Comparison of ENCODE assay signal across 8 cellular contexts in the genomic region with DNA sequence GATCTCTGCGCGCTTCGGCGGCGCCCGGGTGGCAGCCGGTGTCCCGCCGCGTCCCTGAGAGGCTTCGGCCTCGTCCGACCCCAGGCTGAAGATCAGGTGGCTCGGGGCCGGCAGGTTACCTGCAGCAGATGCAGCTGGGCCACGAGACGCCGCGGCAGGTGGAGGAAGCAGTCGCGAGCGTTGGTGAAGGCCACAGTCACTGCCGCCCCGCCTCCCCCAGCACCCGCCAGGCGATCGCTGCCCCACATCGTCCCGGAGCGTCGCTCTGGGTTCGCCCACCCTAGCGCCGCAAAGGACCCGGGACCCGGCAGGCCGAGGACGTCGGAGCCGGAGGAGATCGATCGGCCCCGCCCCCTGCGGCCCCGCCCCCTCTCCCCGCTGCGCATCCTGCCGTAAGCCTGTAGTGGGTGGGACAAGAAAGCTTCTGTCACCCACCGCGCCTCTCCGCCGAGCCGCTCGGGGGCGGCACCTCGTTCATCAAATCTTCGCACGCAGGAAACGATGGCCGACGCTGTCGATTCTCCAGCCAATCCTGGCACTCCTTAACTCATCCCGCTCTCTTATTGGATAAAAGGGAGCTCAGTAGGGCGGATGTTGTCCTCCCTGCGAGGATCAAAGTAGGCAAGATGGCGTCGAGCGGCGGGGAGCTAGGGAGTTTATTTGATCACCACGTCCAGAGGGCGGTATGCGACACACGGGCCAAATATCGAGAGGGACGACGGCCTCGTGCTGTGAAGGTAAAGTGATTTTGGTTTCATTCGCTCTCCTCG. TPM values are rescaled to one million over a fixed set of nuclear protein-coding genes. Genes with fewer than 3 reads are reported as not detected.
A peak's percentile ranks its signal among the peaks of the same experiment; 100 is the strongest.
DNase-seq lines count a peak whose midpoint lies in the region; ATAC-seq, FAIRE-seq and TF ChIP-seq lines count a peak whose summit lies in the region.

TSS of gene PEX1 (minus strand) at position 333 of the 770 bp plus-strand sequence. CDS start at position 248, 85 bp downstream.
TSS of gene RBM48 (plus strand) at position 608 of the 770 bp plus-strand sequence. CDS start at position 627, 19 bp downstream.

- intact Hi-C loops in kidney (cut with DNase I): no loop called here

- no peaks in the 10 kb centered on the region for H3K9me3 Mint-ChIP-seq in chondrocyte (ENCODE audit: low read depth)

- H3K4me1 ChIP-seq in kidney (ENCODE audit: control insufficient read depth in 1 of 2, insufficient read depth in 1 of 2, low read depth in 1 of 2, low read length in 2 of 2): peaks cover 6 to 7% of the 10 kb centered on the region in 2 donors

- peak; percentile 94 for ATAC-seq in HG03442 (IDR thresholded peaks at IDR 0.05; ENCODE audit: unreplicated experiment)

- peak; percentile 95 for FAIRE-seq in kidney (lab: Jason Lieb, UNC)

- H3K27ac Mint-ChIP-seq in chondrocyte (ENCODE audit: unreplicated experiment): peak within 1 kb of the TSS; percentile 98

- peak within 1 kb of the TSS; percentile 89 for H3K4me3 ChIP-seq in BJ (ENCODE audit: low read depth, low read length)
- peak within 1 kb of the TSS; percentile 98 to 100 for H3K4me3 ChIP-seq in kidney (ENCODE audit: low read length in 2 of 2)

- H3K4me3 Mint-ChIP-seq in chondrocyte (ENCODE audit: unreplicated experiment): peak within 1 kb of the TSS; percentile 91

- CTCF ChIA-PET in BJ (lab: Yijun Ruan, JAX): interaction anchor here (0.9 kb wide), 1 partner anchor 67 kb away, joined by 3 read pairs; no protein-coding TSS in a partner anchor

- H3K36me3 ChIP-seq in BJ (ENCODE audit: control insufficient read depth, insufficient read depth, low read length): peaks cover 2% of the 10 kb centered on the region
- H3K36me3 ChIP-seq in kidney (ENCODE audit: control insufficient read depth in 1 of 2, insufficient read depth in 2 of 2, low read length in 2 of 2): peaks cover 12 to 21% of the 10 kb centered on the region in 2 donors

- H3K27me3 ChIP-seq in BJ (ENCODE audit: control insufficient read depth, insufficient read depth, low read length): no peaks in the 10 kb centered on the region

- no peaks in the 10 kb centered on the region for H3K9me3 ChIP-seq in kidney (ENCODE audit: control insufficient read depth in 1 of 2, low read length in 2 of 2)

- peak within 1 kb of the TSS; percentile 85 to 87 for H3K27ac ChIP-seq in kidney (ENCODE audit: low read depth in 2 of 2, low read length in 2 of 2)

- DNase-seq in BJ (ENCODE audit: low read depth) (peak; percentile 98), GM19238 (ENCODE audit: insufficient read length, low spot score) (peak; percentile 80), NCI-H510A treated with DMSO at 0.1 percent for 48 hours (lab: John Stamatoyannopoulos, UW) (peak; percentile 94), chondrocyte (ENCODE audit: low spot score) (peak; percentile 97), kidney (peak; percentile 99)
- peak; percentile 90 for DNase-seq in activated CD4-positive, alpha-beta T cell treated with anti-CD3 and anti-CD28 coated beads for 24 hours (ENCODE audit: low read depth in 2 of 2)
- DNase-seq in stimulated activated CD4-positive, alpha-beta T cell treated with anti-CD3 and anti-CD28 coated beads, Interleukin-15, amount 100 ng/mL, for 24 hours: peak; percentile 95

- POLR2A ChIA-PET in BJ (lab: Charles Lee): interaction anchor here (0.7 kb wide), 2 partner anchors 626 to 1413 kb away, joined by 4 to 5 read pairs; no protein-coding TSS in a partner anchor

- H3K36me3 Mint-ChIP-seq in chondrocyte (ENCODE audit: low read depth): peaks cover 11% of the 10 kb centered on the region

- H3K9ac ChIP-seq in kidney (ENCODE audit: low read length in 2 of 2): peak within 1 kb of the TSS; percentile 94 to 97

- peaks cover 23% of the 10 kb centered on the region for H3K4me1 Mint-ChIP-seq in chondrocyte (ENCODE audit: low read depth)

- no peaks in the 10 kb centered on the region for H3K27me3 Mint-ChIP-seq in chondrocyte (ENCODE audit: low read depth)

- TF ChIP-seq CTCF in BJ (IDR thresholded peaks at IDR 0.05; ENCODE audit: insufficient read depth, low read depth, low read length) (peak; percentile 41), chondrocyte (IDR thresholded peaks at IDR 0.05) (peak; percentile 71), kidney (IDR thresholded peaks at IDR 0.05; ENCODE audit: borderline replicate concordance, extremely low read depth, insufficient read depth) (peak; percentile 39)

RNA-seq across cellular contexts. Expression of gene PEX1, which starts in this region (rescaled TPM):
- 8.2 and 14.0 TPM in 2 replicates for polyA plus RNA-seq in BJ (2011; rRNA removed)
- 4.5 and 4.6 TPM in 2 replicates for polyA minus RNA-seq in BJ (2011; rRNA and poly(A)+ RNA removed)
- 9.9 to 17.0 TPM (median 11.6 TPM) in 3 replicates for total RNA-seq in chondrocyte
- total RNA-seq in kidney: 19.6 TPM
- polyA plus RNA-seq in kidney (ENCODE audit: insufficient read depth, low read depth, low replicate concordance): 16.9 TPM

RNA-seq across cellular contexts. Expression of gene RBM48, which starts in this region (rescaled TPM):
- polyA plus RNA-seq in BJ (2011; rRNA removed) (3.2 and 5.8 TPM in 2 replicates), kidney (ENCODE audit: insufficient read depth, low read depth, low replicate concordance) (7.4 TPM)
- polyA minus RNA-seq in BJ (2011; rRNA and poly(A)+ RNA removed): 2.8 and 6.5 TPM in 2 replicates
- total RNA-seq in chondrocyte (8.2 to 12.5 TPM (median 9.9 TPM) in 3 replicates), kidney (14.4 TPM)

Comparison
In these comparisons a context has a peak if more than half of its experiments do, and no peak if none do; other contexts are left out.
1. Peak in every context shown above with its lines: DNase-seq, ATAC-seq, H3K4me3 ChIP-seq and H3K27ac ChIP-seq.